Comparison of ENCODE assay signal across 18 cellular contexts in the genomic region with DNA sequence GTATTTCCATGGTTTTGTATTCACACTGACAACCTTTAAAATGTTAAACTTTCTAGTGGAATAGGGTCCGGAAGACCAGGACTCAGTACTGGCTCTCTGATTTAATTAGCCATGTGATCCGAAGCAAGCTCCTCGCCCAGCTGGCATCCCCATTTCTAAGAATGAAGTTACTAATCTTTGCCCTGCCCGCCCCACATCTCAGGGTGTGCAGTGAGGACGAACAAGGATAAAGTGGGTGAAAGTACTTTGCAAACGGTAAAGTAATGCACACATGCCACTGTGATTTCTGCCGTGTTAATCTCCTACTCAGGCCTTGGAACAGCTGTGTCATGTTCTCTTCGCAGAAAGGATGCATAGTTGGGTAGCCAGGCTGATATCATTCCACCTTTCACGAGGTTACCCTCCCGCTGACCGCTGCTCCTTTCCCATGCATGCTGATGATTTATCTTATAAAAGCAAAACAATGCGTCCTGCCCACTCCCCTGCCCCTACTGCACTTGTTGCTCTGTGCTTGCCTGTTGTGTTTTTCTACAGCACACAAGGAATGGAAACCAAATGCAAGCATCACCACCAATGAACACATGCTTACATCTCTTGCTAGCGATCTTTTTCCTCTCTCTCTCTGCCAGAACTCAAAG.
A peak's percentile ranks its signal among the peaks of the same experiment; 100 is the strongest.
DNase-seq lines count a peak whose midpoint lies in the region; ATAC-seq and TF ChIP-seq lines count a peak whose summit lies in the region.
"Had no signal": no experiment of that assay in that cellular context is flagged by ENCODE, and none has a peak within 500 bp of the region (broad histone marks: within the 10 kb centered on the region; RNA-seq: fewer than 3 reads in every experiment).

No MANE protein-coding gene starts in this region.

- peaks cover 53% of the 10 kb centered on the region for H3K4me1 Mint-ChIP-seq in neural crest cell
- H3K4me1 Mint-ChIP-seq in type B pancreatic cell (ENCODE audit: unreplicated experiment), result peaks cover 23% of the 10 kb centered on the region
- H3K4me1 Mint-ChIP-seq in activated CD8-positive, alpha-beta memory T cell treated with anti-CD3 and anti-CD28 coated beads, Interleukin-2, amount 10 ng/mL, durations not matched to agents 7 days and 5 days, result no peaks in the 10 kb centered on the region
- H3K4me1 Mint-ChIP-seq: GM23338, H9 had no signal

- H3K27me3 Mint-ChIP-seq in neural crest cell (ENCODE audit: low read depth) (no peaks in the 10 kb centered on the region), type B pancreatic cell (no peaks in the 10 kb centered on the region)
- no peaks in the 10 kb centered on the region for H3K27me3 Mint-ChIP-seq in activated CD8-positive, alpha-beta memory T cell treated with anti-CD3 and anti-CD28 coated beads, Interleukin-2, amount 10 ng/mL, durations not matched to agents 7 days and 5 days
- H3K27me3 Mint-ChIP-seq: IgD-negative memory B cell had no signal

- H3K36me3 Mint-ChIP-seq in neural crest cell (ENCODE audit: low read depth) (peaks cover 3% of the 10 kb centered on the region), type B pancreatic cell (peaks cover 3% of the 10 kb centered on the region)
- no peaks in the 10 kb centered on the region for H3K36me3 Mint-ChIP-seq in activated CD8-positive, alpha-beta memory T cell treated with anti-CD3 and anti-CD28 coated beads, Interleukin-2, amount 10 ng/mL, durations not matched to agents 7 days and 5 days
- H3K36me3 Mint-ChIP-seq: CD8-positive, alpha-beta T cell; IgD-negative memory B cell had no signal

- H3K9me3 ChIP-seq in WERI-Rb-1 (ENCODE audit: severe bottlenecking), result no peaks in the 10 kb centered on the region
- H3K9me3 ChIP-seq: A549, BE2C had no signal

- DNase-seq in NCI-H524 (lab: John Stamatoyannopoulos, UW), result peak; percentile 80 to 95
- peak; percentile 96 for DNase-seq in WERI-Rb-1
- no peak for DNase-seq in neural crest cell (ENCODE audit: low read depth, low spot score)
- no peak for DNase-seq in type B pancreatic cell (ENCODE audit: extremely low spot score, unreplicated experiment)
- no peak for DNase-seq in activated CD4-positive, alpha-beta T cell treated with anti-CD3 and anti-CD28 coated beads, Interleukin-2, amount 50 U/mL, for 48 hours
- DNase-seq in COR-L47 (lab: John Stamatoyannopoulos, UW), result no peak
- no peak for DNase-seq in activated CD8-positive, alpha-beta memory T cell treated with anti-CD3 and anti-CD28 coated beads, Interleukin-2, amount 10 ng/mL, durations not matched to agents 7 days and 5 days
- DNase-seq: BE2C; Calu3; CD8-positive, alpha-beta T cell; DMS79; H9; HFFc6 had no signal

- H3K9me3 Mint-ChIP-seq in neural crest cell (peaks cover 5% of the 10 kb centered on the region), type B pancreatic cell (no peaks in the 10 kb centered on the region)
- peaks cover 5% of the 10 kb centered on the region for H3K9me3 Mint-ChIP-seq in activated CD8-positive, alpha-beta memory T cell treated with anti-CD3 and anti-CD28 coated beads, Interleukin-2, amount 10 ng/mL, durations not matched to agents 7 days and 5 days (ENCODE audit: low read depth)
- H3K9me3 Mint-ChIP-seq: GM23338, H9 had no signal

- TF ChIP-seq CTCF in WERI-Rb-1 (IDR thresholded peaks at IDR 0.05; ENCODE audit: low read depth, low read length) (no peak), neural crest cell (conservative IDR thresholded peaks at IDR 0.05) (no peak), type B pancreatic cell (conservative IDR thresholded peaks at IDR 0.05) (no peak)

- H3K36me3 ChIP-seq in WERI-Rb-1, result no peaks in the 10 kb centered on the region
- H3K36me3 ChIP-seq: BE2C had no signal

- peak overlapping the region; percentile 1 for H3K4me3 Mint-ChIP-seq in neural crest cell
- H3K4me3 Mint-ChIP-seq in type B pancreatic cell, result peak overlapping the region; percentile 3
- H3K4me3 Mint-ChIP-seq in activated CD8-positive, alpha-beta memory T cell treated with anti-CD3 and anti-CD28 coated beads, Interleukin-2, amount 10 ng/mL, durations not matched to agents 7 days and 5 days, result no peak overlapping the region
- H3K4me3 Mint-ChIP-seq: CD8-positive, alpha-beta T cell; GM23338; H9; HFFc6; IgD-negative memory B cell had no signal

- H3K4me3 ChIP-seq in WERI-Rb-1 (ENCODE audit: low read depth, low read length), result peak overlapping the region; percentile 56
- H3K4me3 ChIP-seq: A549, GM23338 had no signal

- peak overlapping the region; percentile 58 for H3K27ac Mint-ChIP-seq in neural crest cell (ENCODE audit: unreplicated experiment)
- no peak overlapping the region for H3K27ac Mint-ChIP-seq in type B pancreatic cell
- no peak overlapping the region for H3K27ac Mint-ChIP-seq in activated CD8-positive, alpha-beta memory T cell treated with anti-CD3 and anti-CD28 coated beads, Interleukin-2, amount 10 ng/mL, durations not matched to agents 7 days and 5 days
- H3K27ac Mint-ChIP-seq: CD8-positive, alpha-beta T cell; GM23338; HFFc6; IgD-negative memory B cell had no signal

- H3K27me3 ChIP-seq in WERI-Rb-1 (ENCODE audit: insufficient read depth, low read depth, severe bottlenecking), result no peaks in the 10 kb centered on the region
- H3K27me3 ChIP-seq: BE2C had no signal

- CTCF ChIA-PET in activated CD8-positive, alpha-beta memory T cell treated with anti-CD3 and anti-CD28 coated beads, Interleukin-2, amount 10 ng/mL, durations not matched to agents 7 days and 5 days (lab: Charles Lee), result no interaction called here

- H3K27ac ChIP-seq in WERI-Rb-1, result peak overlapping the region; percentile 55
- H3K27ac ChIP-seq: A549, C4-2B had no signal

- ATAC-seq in GM18873 (IDR thresholded peaks at IDR 0.05; ENCODE audit: low FRiP score, unreplicated experiment), result no peak
- no peak for ATAC-seq in activated CD8-positive, alpha-beta memory T cell treated with anti-CD3 and anti-CD28 coated beads, Interleukin-2, amount 10 ng/mL, durations not matched to agents 7 days and 5 days
- ATAC-seq: A549; CD8-positive, alpha-beta T cell; GM23338 had no signal

Comparison
In these comparisons a context has a peak if more than half of its experiments do, and no peak if none do; other contexts are left out.
1. DNase-seq: peak in NCI-H524 (2 of 2) and WERI-Rb-1 (single experiment); none in neural crest cell (single experiment), type B pancreatic cell (single experiment), activated CD4-positive, alpha-beta T cell treated with anti-CD3 and anti-CD28 coated beads, Interleukin-2, amount 50 U/mL, for 48 hours (0 of 2), COR-L47 (single experiment) and activated CD8-positive, alpha-beta memory T cell treated with anti-CD3 and anti-CD28 coated beads, Interleukin-2, amount 10 ng/mL, durations not matched to agents 7 days and 5 days (single experiment).